In the genomic region with DNA sequence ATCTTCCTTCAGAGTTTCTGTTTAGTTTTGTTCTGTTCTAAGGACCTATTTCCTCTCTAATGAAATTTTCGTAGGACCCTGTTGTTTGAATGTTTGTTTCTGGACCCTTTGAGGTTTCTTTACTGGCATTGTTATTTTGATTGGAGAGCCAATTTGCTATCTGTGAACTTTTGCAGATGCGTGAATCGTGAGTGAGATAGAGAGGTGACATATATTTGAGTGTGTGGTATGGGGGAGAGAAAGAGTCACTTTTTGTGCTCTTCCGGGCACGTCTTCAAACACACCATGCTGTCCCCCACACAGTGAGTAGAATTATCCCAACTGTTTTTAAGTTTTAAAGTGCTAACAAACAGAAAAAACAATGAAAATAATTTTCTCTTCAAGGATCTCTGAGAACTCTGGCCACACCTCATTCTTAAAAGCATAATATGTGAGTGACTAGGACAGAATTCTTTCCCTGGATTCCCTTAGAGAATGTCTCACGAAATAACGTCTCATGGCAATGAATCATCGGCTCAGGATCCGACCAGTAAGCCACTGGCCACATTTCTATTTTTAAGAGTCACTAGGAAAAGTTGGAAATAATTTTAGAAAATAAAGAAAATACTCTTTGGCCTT, we compare ENCODE assay signal across 8 cellular contexts.
A peak's percentile ranks its signal among the peaks of the same experiment; 100 is the strongest.
DNase-seq lines count a peak whose midpoint lies in the region; ATAC-seq and TF ChIP-seq lines count a peak whose summit lies in the region.

No MANE protein-coding gene starts in this region.

- H3K4me1 ChIP-seq in right cardiac atrium (ENCODE audit: control insufficient read depth, insufficient read depth, low read length) (peaks cover 2% of the 10 kb centered on the region), skeletal muscle tissue (ENCODE audit: control insufficient read depth in 3 of 3, insufficient read depth in 3 of 3, low read length in 3 of 3) (peaks cover 3 to 25% (median 11%) of the 10 kb centered on the region in 3 donors)

- H3K4me3 Mint-ChIP-seq in activated naive CD8-positive, alpha-beta T cell treated with anti-CD3 and anti-CD28 coated beads for 36 hours: peak overlapping the region; percentile 84

- H3K36me3 Mint-ChIP-seq in activated naive CD8-positive, alpha-beta T cell treated with anti-CD3 and anti-CD28 coated beads for 36 hours: peaks cover 13% of the 10 kb centered on the region

- H3K4me3 ChIP-seq in right cardiac atrium (ENCODE audit: low read length) (peak overlapping the region; percentile 52), skeletal muscle tissue (ENCODE audit: low read length in 3 of 3) (peak overlapping the region; percentile 15 to 59 (median 45))

- H3K9ac ChIP-seq in skeletal muscle tissue (ENCODE audit: low read depth in 1 of 3, low read length in 3 of 3): peak overlapping the region; percentile 43 to 71 (median 60)

- peaks cover 51% of the 10 kb centered on the region for H3K4me1 Mint-ChIP-seq in activated naive CD8-positive, alpha-beta T cell treated with anti-CD3 and anti-CD28 coated beads for 36 hours

- H3K27me3 ChIP-seq in right cardiac atrium (ENCODE audit: control insufficient read depth, insufficient read depth) (no peaks in the 10 kb centered on the region), skeletal muscle tissue (ENCODE audit: control insufficient read depth in 3 of 3, insufficient read depth in 3 of 3, low read length in 3 of 3) (no peaks in the 10 kb centered on the region)

- no peaks in the 10 kb centered on the region for H3K27me3 Mint-ChIP-seq in activated naive CD8-positive, alpha-beta T cell treated with anti-CD3 and anti-CD28 coated beads for 36 hours

- H3K9me3 Mint-ChIP-seq in activated naive CD8-positive, alpha-beta T cell treated with anti-CD3 and anti-CD28 coated beads for 36 hours: peaks cover 11% of the 10 kb centered on the region

- H3K36me3 ChIP-seq in skeletal muscle tissue (ENCODE audit: control insufficient read depth in 3 of 3, insufficient read depth in 3 of 3, low read length in 3 of 3): no peaks in the 10 kb centered on the region

- peak; percentile 88 for DNase-seq in AG09319 (ENCODE audit: extremely low read depth, low read depth)
- peak; percentile 73 for DNase-seq in HT-29 (ENCODE audit: low spot score)
- DNase-seq in activated naive CD8-positive, alpha-beta T cell treated with anti-CD3 and anti-CD28 coated beads for 36 hours: no peak
- no peak for DNase-seq in right cardiac atrium
- DNase-seq in inferior parietal cortex (ENCODE audit: extremely low spot score): no peak
- no peak for DNase-seq in NCI-H1694 treated with DMSO at 0.1 percent for 48 hours (lab: John Stamatoyannopoulos, UW)

- H3K27ac ChIP-seq in right cardiac atrium (ENCODE audit: low read length) (peak overlapping the region; percentile 88), skeletal muscle tissue (ENCODE audit: low read depth, low read length) (peak overlapping the region; percentile 76)

- peak overlapping the region; percentile 98 for H3K27ac Mint-ChIP-seq in activated naive CD8-positive, alpha-beta T cell treated with anti-CD3 and anti-CD28 coated beads for 36 hours

- 7% methylated on average over 9 of the region's 9 CpGs for WGBS in right cardiac atrium

- TF ChIP-seq CTCF in AG09319 (IDR thresholded peaks at IDR 0.05; ENCODE audit: low read depth, low read length): no peak

- H3K9me3 ChIP-seq in right cardiac atrium (ENCODE audit: control insufficient read depth, low read length) (no peaks in the 10 kb centered on the region), skeletal muscle tissue (ENCODE audit: control insufficient read depth in 3 of 3, low read length in 3 of 3) (no peaks in the 10 kb centered on the region)

- intact Hi-C loops in right cardiac atrium (cut with DNase I): no loop called here

- ATAC-seq in right cardiac atrium: peak; percentile 57 to 85
- ATAC-seq in GM21360 (IDR thresholded peaks at IDR 0.05; ENCODE audit: unreplicated experiment): no peak

Comparison
In these comparisons a context has a peak if more than half of its experiments do, and no peak if none do; other contexts are left out.
1. DNase-seq: peak in AG09319 (single experiment) and HT-29 (single experiment); none in activated naive CD8-positive, alpha-beta T cell treated with anti-CD3 and anti-CD28 coated beads for 36 hours (single experiment), right cardiac atrium (0 of 3), inferior parietal cortex (single experiment) and NCI-H1694 treated with DMSO at 0.1 percent for 48 hours (single experiment).